8 cellular contexts compared by ENCODE assay signal in the genomic region with DNA sequence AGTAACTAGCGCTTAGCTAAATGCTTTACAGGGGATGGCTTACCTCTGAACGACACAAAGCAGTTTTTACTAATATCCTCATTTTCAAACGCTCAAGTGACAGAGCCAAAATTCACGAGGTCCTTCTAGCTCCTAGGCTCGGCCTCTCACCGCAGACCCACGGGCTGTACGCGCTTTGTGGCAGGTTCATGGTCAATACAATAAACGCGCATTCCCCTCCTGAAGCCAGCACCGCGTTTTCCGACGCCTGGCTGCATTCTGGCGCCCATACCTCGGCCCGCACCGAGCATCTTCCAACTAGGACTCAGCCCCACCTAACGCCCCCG. TPM values are rescaled to one million over a fixed set of nuclear protein-coding genes. Genes with fewer than 3 reads are reported as not detected.
DNase-seq lines count a peak whose midpoint lies in the region; ATAC-seq and TF ChIP-seq lines count a peak whose summit lies in the region.

No MANE protein-coding gene starts in this region.

- ATAC-seq in GM21576 (IDR thresholded peaks at IDR 0.05; ENCODE audit: unreplicated experiment), result no peak
- no peak for ATAC-seq in HG03565 (IDR thresholded peaks at IDR 0.05; ENCODE audit: unreplicated experiment)

- H3K4me3 ChIP-seq in lower leg skin (ENCODE audit: low read depth, poor library complexity, severe bottlenecking) (peak overlapping the region; percentile 88), urinary bladder (ENCODE audit: low read depth, low read length) (peak overlapping the region; percentile 77)

- H3K27me3 Mint-ChIP-seq in CD14-positive monocyte (ENCODE audit: low read depth in 3 of 3) (no peaks in the 10 kb centered on the region), HFFc6 (ENCODE audit: insufficient read depth) (0 out of 2 replicates have a peak, but pooled peaks cover 7% of the 10 kb centered on the region)

- TF ChIP-seq CTCF in CD14-positive monocyte (IDR thresholded peaks at IDR 0.05) (no peak), HFFc6 (IDR thresholded peaks at IDR 0.05) (no peak), lower leg skin (IDR thresholded peaks at IDR 0.05) (no peak)

- peak overlapping the region; percentile 80 for H3K27ac ChIP-seq in urinary bladder (ENCODE audit: low read depth)

- no peak for TF ChIP-seq POLR2A in lower leg skin (IDR thresholded peaks at IDR 0.05)

- intact Hi-C loops in CD14-positive monocyte (cut with micrococcal nuclease), result no loop called here
- intact Hi-C loops in lower leg skin (cut with DNase I; ENCODE audit: low total_unique reads), result no loop called here

- H3K27ac Mint-ChIP-seq in CD14-positive monocyte (peak overlapping the region in 4 of 7 donors; percentile 35 to 92 (median 80)), HFFc6 (peak overlapping the region; percentile 82)

- peaks cover 29 to 33% of the 10 kb centered on the region in 2 donors for H3K36me3 Mint-ChIP-seq in CD14-positive monocyte
- H3K36me3 Mint-ChIP-seq in HFFc6 (ENCODE audit: low read depth), result peaks cover 34% of the 10 kb centered on the region

- 2 to 4% methylated on average over 19 to 20 of the region's 21 CpGs for WGBS in lower leg skin, 2 donors
- 2% methylated on average over 21 of the region's 21 CpGs for WGBS in urinary bladder

- peaks cover 21% of the 10 kb centered on the region for H3K4me1 Mint-ChIP-seq in CD14-positive monocyte
- H3K4me1 Mint-ChIP-seq in HFFc6 (ENCODE audit: low read depth), result peaks cover 15% of the 10 kb centered on the region

- DNase-seq in CD14-positive monocyte (ENCODE audit: low spot score) (no peak), HFFc6 (no peak), amniotic epithelial cell (ENCODE audit: low read depth) (peak; percentile 3), lower leg skin (ENCODE audit: low spot score in 2 of 2) (no peak), globus pallidus (ENCODE audit: low spot score) (no peak)

- no peaks in the 10 kb centered on the region for H3K4me1 ChIP-seq in urinary bladder (ENCODE audit: insufficient read depth)

- peaks cover 8 to 27% (median 15%) of the 10 kb centered on the region in 7 donors for H3K9me3 Mint-ChIP-seq in CD14-positive monocyte
- H3K9me3 Mint-ChIP-seq in HFFc6, result peaks cover 9% of the 10 kb centered on the region; the same call in 1 of the 2 replicates

- H3K36me3 ChIP-seq in urinary bladder (ENCODE audit: insufficient read depth), result peaks cover 8% of the 10 kb centered on the region

- H3K4me3 Mint-ChIP-seq in CD14-positive monocyte (peak overlapping the region; percentile 96 to 100), HFFc6 (peak overlapping the region; percentile 98)

RNA-seq across cellular contexts. Expression of a gene that starts 0.4 kb away (rescaled TPM):
- polyA plus RNA-seq in CD14-positive monocyte (1 to 10 TPM; 1.3 to 1.5 TPM), urinary bladder (6.0 TPM)
- total RNA-seq in HFFc6 (2021; fragmentation: NEBNext Ultra II Directional; extraction: Animal tissue kit (Norgen Biotek cat#: 25700)), result 1 to 10 TPM; 5.8 to 9.2 (median 7.1) TPM
- total RNA-seq in lower leg skin (10 to 100 TPM in 1 of 4 donors, 1 to 10 TPM in 3; 7.5 to 11.6 (median 9.0) TPM), urinary bladder (36.5 TPM)
